In the genomic region with DNA sequence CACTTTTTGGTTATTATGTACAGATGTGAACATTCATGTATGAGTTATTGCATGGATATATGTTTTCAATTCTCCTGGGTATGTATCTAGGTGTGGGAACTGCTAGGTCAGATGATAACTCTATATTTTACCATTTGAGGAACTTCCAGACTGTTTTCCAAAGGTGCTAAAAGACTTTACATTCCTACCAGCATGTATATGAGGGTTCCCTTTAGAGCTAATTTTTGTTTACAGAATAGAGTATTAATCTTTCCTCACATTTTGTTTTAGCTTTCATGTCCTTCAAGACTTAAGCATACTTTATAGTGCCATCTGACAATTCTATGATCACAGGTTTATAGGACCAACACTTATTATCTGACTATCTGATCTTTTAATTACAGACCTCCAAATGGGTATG, we compare ENCODE assay signal across 22 cellular contexts. TPM values are rescaled to one million over a fixed set of nuclear protein-coding genes. Genes with fewer than 3 reads are reported as not detected.
DNase-seq lines count a peak whose midpoint lies in the region; ATAC-seq, FAIRE-seq and TF ChIP-seq lines count a peak whose summit lies in the region.
"Had no signal": no experiment of that assay in that cellular context is flagged by ENCODE, and none has a peak within 500 bp of the region (broad histone marks: within the 10 kb centered on the region; RNA-seq: fewer than 3 reads in every experiment).

No MANE protein-coding gene starts in this region.

- TF ChIP-seq POLR2A in HepG2 (IDR thresholded peaks at IDR 0.05; ENCODE audit: insufficient read depth in 1 of 2, low read depth in 2 of 2, low read length in 2 of 2) (no peak), right lobe of liver (IDR thresholded peaks at IDR 0.05) (no peak)

- H3K27ac ChIP-seq in HepG2 (ENCODE audit: extremely low read length, insufficient read depth, low read length) = no peak overlapping the region
- no peak overlapping the region for H3K27ac ChIP-seq in right lobe of liver
- no peak overlapping the region for H3K27ac ChIP-seq in coronary artery
- H3K27ac ChIP-seq: 22Rv1, BLaER1, C4-2B had no signal

- H3K9ac ChIP-seq in HepG2 (ENCODE audit: insufficient read depth, low read depth, low read length) = no peak overlapping the region
- H3K9ac ChIP-seq: BLaER1 had no signal

- POLR2A ChIA-PET in HepG2 (lab: Yijun Ruan, JAX) = no interaction called here
- POLR2A ChIA-PET in activated B cell treated with CpG ODN at 0.5 μM for 24 hours (lab: Charles Lee) = interaction anchor here (0.7 to 1.7 kb wide), 3 partner anchors 10 to 80 kb away, joined by 4 to 5 read pairs (median 4); a partner anchor contains a TSS

- H3K79me2 ChIP-seq in HepG2 (ENCODE audit: insufficient read depth, low read length) = no peaks in the 10 kb centered on the region

- in situ Hi-C loops in HepG2 (cut with HindIII; ENCODE audit: extremely low pct_ligation_motif_present, low pct_unique_long_range_greater_than_20kb) = no loop called here

- H3K4me2 ChIP-seq in HepG2 (ENCODE audit: low read depth, low read length) = no peak overlapping the region
- H3K4me2 ChIP-seq: BLaER1, GM23338 had no signal

- H4K20me1 ChIP-seq in HepG2 (ENCODE audit: insufficient read depth, low read length) = no peaks in the 10 kb centered on the region
- H4K20me1 ChIP-seq: BLaER1 had no signal

- DNase-seq in HepG2 (ENCODE audit: low spot score) = no peak
- no peak for DNase-seq in right lobe of liver
- DNase-seq in activated B cell treated with CpG ODN at 0.5 μM for 24 hours = no peak
- no peak for DNase-seq in central memory CD8-positive, alpha-beta T cell (ENCODE audit: low spot score in 2 of 2)
- no peak for DNase-seq in naive B cell
- DNase-seq in NCI-H446 (lab: John Stamatoyannopoulos, UW) = no peak
- DNase-seq in coronary artery (ENCODE audit: low spot score) = no peak
- DNase-seq: Caco-2; CD4-positive, CD25-positive, alpha-beta regulatory T cell; CD8-positive, alpha-beta T cell; DMS153; DND-41; H9 had no signal

- H3K4me1 Mint-ChIP-seq in activated B cell treated with CpG ODN at 0.5 μM for 24 hours (peaks cover 8% of the 10 kb centered on the region), naive B cell (peaks cover 10 to 16% (median 16%) of the 10 kb centered on the region in 3 donors)
- no peaks in the 10 kb centered on the region for H3K4me1 Mint-ChIP-seq in central memory CD8-positive, alpha-beta T cell
- H3K4me1 Mint-ChIP-seq: CD4-positive, CD25-positive, alpha-beta regulatory T cell; GM23338; H9 had no signal

- H3K9me3 Mint-ChIP-seq in activated B cell treated with CpG ODN at 0.5 μM for 24 hours (no peaks in the 10 kb centered on the region), naive B cell (no peaks in the 10 kb centered on the region)
- no peaks in the 10 kb centered on the region for H3K9me3 Mint-ChIP-seq in central memory CD8-positive, alpha-beta T cell
- H3K9me3 Mint-ChIP-seq: CD8-positive, alpha-beta T cell; GM23338; H9 had no signal

- peak overlapping the region; percentile 14 for H3K27ac Mint-ChIP-seq in activated B cell treated with CpG ODN at 0.5 μM for 24 hours
- peak overlapping the region; percentile 44 for H3K27ac Mint-ChIP-seq in central memory CD8-positive, alpha-beta T cell (ENCODE audit: low read depth)
- peak overlapping the region in 4 of 6 donors; percentile 17 to 49 (median 38) for H3K27ac Mint-ChIP-seq in naive B cell
- H3K27ac Mint-ChIP-seq: CD8-positive, alpha-beta T cell; GM23338; H9 had no signal

- no peak overlapping the region for H2AFZ ChIP-seq in HepG2 (ENCODE audit: low read length)
- H2AFZ ChIP-seq: GM23338 had no signal

- no peaks in the 10 kb centered on the region for H3K27me3 ChIP-seq in HepG2 (ENCODE audit: control insufficient read depth in 1 of 2, insufficient read depth in 2 of 2, low read length in 2 of 2)
- no peaks in the 10 kb centered on the region for H3K27me3 ChIP-seq in right lobe of liver
- H3K27me3 ChIP-seq: BLaER1 had no signal

- H3K27me3 Mint-ChIP-seq in activated B cell treated with CpG ODN at 0.5 μM for 24 hours = no peaks in the 10 kb centered on the region
- H3K27me3 Mint-ChIP-seq in central memory CD8-positive, alpha-beta T cell = no peaks in the 10 kb centered on the region
- H3K27me3 Mint-ChIP-seq in naive B cell = no peaks in the 10 kb centered on the region
- H3K27me3 Mint-ChIP-seq: B cell; CD4-positive, CD25-positive, alpha-beta regulatory T cell had no signal

- H3K36me3 ChIP-seq in HepG2 (replicated peaks in 1 of 2; ENCODE audit: control insufficient read depth in 1 of 2, insufficient read depth in 2 of 2, low read length in 2 of 2) (peaks cover 43 to 90% of the 10 kb centered on the region in 2 experiments), right lobe of liver (peaks cover 0 to 82% (median 39%) of the 10 kb centered on the region in 4 donors)

- CTCF ChIA-PET in HepG2 (lab: Yijun Ruan, JAX; ENCODE audit: low intra/inter-chr PET ratio, low total read pairs) = no interaction called here
- CTCF ChIA-PET in activated B cell treated with CpG ODN at 0.5 μM for 24 hours (lab: Charles Lee) = no interaction called here

- H3K4me3 ChIP-seq in HepG2 (replicated peaks in 1 of 3; ENCODE audit: insufficient read depth in 1 of 3, low read depth in 2 of 3, low read length in 3 of 3) (no peak overlapping the region), right lobe of liver (no peak overlapping the region), coronary artery (no peak overlapping the region)
- H3K4me3 ChIP-seq: BLaER1, GM23338 had no signal

- H3K9me3 ChIP-seq in HepG2 (ENCODE audit: low read length) (no peaks in the 10 kb centered on the region), right lobe of liver (no peaks in the 10 kb centered on the region)
- H3K9me3 ChIP-seq: BLaER1, Caco-2 had no signal

- TSS peak; percentile 21 for BruUV-seq in HepG2 (replicated peaks; lab: Mats Ljungman, UMichigan)

- FAIRE-seq in HepG2 (lab: Jason Lieb, UNC) = no peak
- FAIRE-seq: A204.1, G401.6 had no signal

- TF ChIP-seq RAD21 in HepG2 (CRISPR knock-in tag; IDR thresholded peaks at IDR 0.05) = no peak

- ATAC-seq in HepG2 = no peak
- ATAC-seq in right lobe of liver = no peak
- ATAC-seq in activated B cell treated with CpG ODN at 0.5 μM for 24 hours (ENCODE audit: low read depth) = no peak
- ATAC-seq in central memory CD8-positive, alpha-beta T cell (replicated peaks; ENCODE audit: extremely low read depth, poor library complexity, severe bottlenecking) = no peak
- no peak for ATAC-seq in naive B cell (ENCODE audit: low read depth in 2 of 2)
- ATAC-seq in HG02623 (IDR thresholded peaks at IDR 0.05; ENCODE audit: unreplicated experiment) = no peak
- ATAC-seq: CD8-positive, alpha-beta T cell; GM23338; HCT116 had no signal

- H3K4me3 Mint-ChIP-seq in activated B cell treated with CpG ODN at 0.5 μM for 24 hours (no peak overlapping the region), naive B cell (no peak overlapping the region)
- no peak overlapping the region for H3K4me3 Mint-ChIP-seq in central memory CD8-positive, alpha-beta T cell
- H3K4me3 Mint-ChIP-seq: B cell; CD4-positive, CD25-positive, alpha-beta regulatory T cell; CD8-positive, alpha-beta T cell; GM23338; H9 had no signal

- H3K36me3 Mint-ChIP-seq in activated B cell treated with CpG ODN at 0.5 μM for 24 hours (ENCODE audit: low read depth) (peaks cover 76% of the 10 kb centered on the region), naive B cell (peaks cover 19 to 26% of the 10 kb centered on the region in 2 donors)
- H3K36me3 Mint-ChIP-seq in central memory CD8-positive, alpha-beta T cell (ENCODE audit: insufficient read depth) = peaks cover 60% of the 10 kb centered on the region

- TF ChIP-seq EP300 in HepG2 (IDR thresholded peaks at IDR 0.05; ENCODE audit: low read depth in 2 of 2, low read length in 2 of 2) (no peak), HepG2 (CRISPR knock-in tag; IDR thresholded peaks at IDR 0.05; ENCODE audit: borderline replicate concordance) (no peak)

- H3K4me1 ChIP-seq in HepG2 (ENCODE audit: insufficient read depth, low read length) = no peaks in the 10 kb centered on the region
- no peaks in the 10 kb centered on the region for H3K4me1 ChIP-seq in right lobe of liver
- H3K4me1 ChIP-seq: BLaER1, Caco-2 had no signal

- intact Hi-C loops in HepG2 (cut with micrococcal nuclease; ENCODE audit: unreplicated experiment) = no loop called here
- intact Hi-C loops in right lobe of liver (cut with DNase I) = no loop called here
- intact Hi-C loops in activated B cell treated with CpG ODN at 0.5 μM for 24 hours (cut with micrococcal nuclease) = no loop called here

- TF ChIP-seq CTCF in HepG2 (CRISPR knock-in tag; IDR thresholded peaks at IDR 0.05) = no peak
- no peak for TF ChIP-seq CTCF in right lobe of liver (IDR thresholded peaks at IDR 0.05)
- TF ChIP-seq CTCF in activated B cell treated with CpG ODN at 0.5 μM for 24 hours (IDR thresholded peaks at IDR 0.05) = no peak
- TF ChIP-seq CTCF in coronary artery (IDR thresholded peaks at IDR 0.05) = no peak

TF ChIP-seq in HepG2, 621 proteins besides CTCF, POLR2A, EP300 and RAD21 (continues in another document):
- TF ChIP-seq HMG20A (CRISPR knock-in tag; IDR thresholded peaks at IDR 0.05; ENCODE audit: borderline replicate concordance) = no peak

RNA-seq across cellular contexts. Expression of a gene that starts 59.6 kb away (rescaled TPM):
- 29.2 and 36.7 TPM in 2 replicates for total RNA-seq in HepG2 (2016; rRNA removed; fragmentation: Illumina TruSeq; extraction: Trizol)
- 7.9 and 8.8 TPM in 2 replicates for total RNA-seq in HepG2 (2016; cell fraction: cytosol; rRNA removed; fragmentation: Illumina TruSeq; extraction: Trizol; ENCODE audit: low read depth)
- 29.9 and 34.4 TPM in 2 replicates for total RNA-seq in HepG2 (2016; cell fraction: insoluble cytoplasmic fraction; rRNA removed; fragmentation: Illumina TruSeq; extraction: Trizol)
- 34.9 and 37.0 TPM in 2 replicates for total RNA-seq in HepG2 (2016; cell fraction: membrane; rRNA removed; fragmentation: Illumina TruSeq; extraction: Trizol)
- 23.0 and 28.4 TPM in 2 replicates for total RNA-seq in HepG2 (2016; cell fraction: nucleus; rRNA removed; fragmentation: Illumina TruSeq; extraction: Trizol)
- polyA plus RNA-seq in HepG2 (2011; rRNA removed) = 21.5 and 29.9 TPM in 2 replicates
- polyA plus RNA-seq in HepG2 (2011; cell fraction: cytosol; rRNA removed) = 22.7 and 25.6 TPM in 2 replicates
- polyA plus RNA-seq in HepG2 (2011; cell fraction: nucleus; rRNA removed) = 30.9 and 31.6 TPM in 2 replicates
- 24.0 and 24.5 TPM in 2 replicates for polyA plus RNA-seq in HepG2 (2012)
- 7.9 and 9.2 TPM in 2 replicates for polyA plus RNA-seq in HepG2 (2016; cell fraction: cytosol; fragmentation: Illumina TruSeq; extraction: Trizol; ENCODE audit: low read depth)
- polyA plus RNA-seq in HepG2 (2016; cell fraction: insoluble cytoplasmic fraction; fragmentation: Illumina TruSeq; extraction: Trizol; ENCODE audit: low read depth) = 41.6 and 52.8 TPM in 2 replicates
- polyA plus RNA-seq in HepG2 (2016; cell fraction: membrane; fragmentation: Illumina TruSeq; extraction: Trizol; ENCODE audit: low read depth) = 29.8 and 32.4 TPM in 2 replicates
- polyA plus RNA-seq in HepG2 (2016; cell fraction: nucleus; fragmentation: Illumina TruSeq; extraction: Trizol; ENCODE audit: insufficient read depth, low read depth) = 44.6 and 49.3 TPM in 2 replicates
- 34.3 and 50.7 TPM in 2 replicates for polyA minus RNA-seq in HepG2 (2011; rRNA and poly(A)+ RNA removed; ENCODE audit: low replicate concordance)
- polyA minus RNA-seq in HepG2 (2011; cell fraction: cytosol; rRNA and poly(A)+ RNA removed) = 15.3 and 17.9 TPM in 2 replicates
- 14.4 and 14.7 TPM in 2 replicates for polyA minus RNA-seq in HepG2 (2011; cell fraction: nucleus; rRNA and poly(A)+ RNA removed)
- 10 to 100 TPM; 14.6 to 25.0 (median 17.8) TPM for total RNA-seq in right lobe of liver
- 29.7 and 32.7 TPM in 2 replicates for total RNA-seq in activated B cell treated with CpG ODN at 0.5 μM for 24 hours
- 10 to 100 TPM in 3 of 6 donors, 1 to 10 TPM in 3; 4.9 to 13.3 (median 10.4) TPM for polyA plus RNA-seq in naive B cell (ENCODE audit: low read depth in 6 of 6)
